ENCODE assay signal across 16 cellular contexts in the genomic region with DNA sequence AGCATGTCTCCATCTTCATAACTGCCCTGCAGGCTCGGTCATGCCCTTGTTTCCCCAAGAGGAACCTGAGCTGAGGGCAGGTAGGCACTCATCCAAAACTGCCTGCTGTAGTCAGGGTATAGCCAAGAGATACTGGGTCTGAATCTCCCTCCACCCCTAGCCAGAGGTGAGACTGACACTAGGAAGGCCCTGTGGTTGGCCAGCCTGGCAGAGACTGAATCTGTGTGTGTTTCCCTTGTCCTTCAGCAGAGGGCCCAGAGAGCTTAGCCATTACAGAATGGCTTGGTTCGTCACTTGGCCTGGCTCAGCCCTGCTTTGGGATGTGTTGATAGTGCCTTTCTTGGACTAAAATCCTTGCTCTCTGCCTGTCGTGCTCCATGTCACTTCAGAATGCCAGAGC.
DNase-seq lines count a peak whose midpoint lies in the region; ATAC-seq, FAIRE-seq and TF ChIP-seq lines count a peak whose summit lies in the region.
"Had no signal": no experiment of that assay in that cellular context is flagged by ENCODE, and none has a peak within 500 bp of the region (broad histone marks: within the 10 kb centered on the region; RNA-seq: fewer than 3 reads in every experiment).

No MANE protein-coding gene starts in this region.

- POLR2A ChIA-PET in HCT116 (lab: Charles Lee): no interaction called here

- H3K9ac ChIP-seq in HCT116 (ENCODE audit: low read length) (no peak overlapping the region), kidney (ENCODE audit: low read length in 2 of 2) (no peak overlapping the region)

- CTCF ChIA-PET in HCT116 (lab: Charles Lee): interaction anchor here (1.2 kb wide), 1 partner anchor 73 kb away, joined by 3 read pairs; no protein-coding TSS in a partner anchor

- TF ChIP-seq POLR2A in HCT116 (IDR thresholded peaks at IDR 0.05; ENCODE audit: borderline replicate concordance, extremely low read depth, insufficient read depth, insufficient read length) (no peak), H54 (IDR thresholded peaks at IDR 0.05; ENCODE audit: low read depth, low read length) (no peak)

- H2AFZ ChIP-seq in HCT116 (ENCODE audit: low read depth, low read length, poor library complexity, severe bottlenecking): no peak overlapping the region

- H3K27ac ChIP-seq in HCT116 (ENCODE audit: low read depth, low read length): no peak overlapping the region
- no peak overlapping the region for H3K27ac ChIP-seq in kidney (ENCODE audit: low read depth in 2 of 2, low read length in 2 of 2)
- H3K27ac ChIP-seq: esophagus squamous epithelium, SK-N-MC had no signal

- H3K4me1 ChIP-seq in HCT116 (ENCODE audit: control insufficient read depth in 1 of 2, insufficient read depth in 2 of 2, low read length in 2 of 2): no peaks in the 10 kb centered on the region
- H3K4me1 ChIP-seq in kidney (ENCODE audit: control insufficient read depth in 1 of 2, insufficient read depth in 1 of 2, low read depth in 1 of 2, low read length in 2 of 2): no peaks in the 10 kb centered on the region

- H3K79me2 ChIP-seq in HCT116 (ENCODE audit: insufficient read depth, low read length): no peaks in the 10 kb centered on the region

- DNase-seq in HCT116 (ENCODE audit: low read depth, low spot score) (no peak), choroid plexus epithelial cell (ENCODE audit: low read depth) (peak; percentile 15), kidney (peak; percentile 22), retinal pigment epithelial cell (ENCODE audit: low read depth) (no peak), H54 (ENCODE audit: insufficient read length, low spot score) (no peak), AG20443 (ENCODE audit: low spot score) (no peak)
- DNase-seq in activated T-cell treated with anti-CD3 and anti-CD28 coated beads, Interleukin-2, amount 50 U/mL, for 1 hour: no peak
- DNase-seq: activated CD4-positive, alpha-beta T cell treated with anti-CD3 and anti-CD28 coated beads for 4 hours; esophagus squamous epithelium; glutamatergic neuron; HFFc6; NCI-H1436 treated with DMSO at 0.1 percent for 48 hours; stimulated activated CD4-positive, alpha-beta T cell treated with anti-CD3 and anti-CD28 coated beads, Interleukin-4, amount 100 ng/mL, for 24 hours had no signal

- FAIRE-seq in kidney (lab: Jason Lieb, UNC) (no peak), H54 (lab: Jason Lieb, UNC) (no peak)
- FAIRE-seq: GM19239 had no signal

- H3K27me3 ChIP-seq in HCT116 (ENCODE audit: insufficient read depth, low read length): no peaks in the 10 kb centered on the region
- H3K27me3 ChIP-seq: esophagus squamous epithelium had no signal

- no peak overlapping the region for H3K4me2 ChIP-seq in HCT116 (ENCODE audit: low read length)

- H3K36me3 ChIP-seq in HCT116 (ENCODE audit: control insufficient read depth in 1 of 2, insufficient read depth in 2 of 2, low read length in 2 of 2): peaks cover 6 to 24% of the 10 kb centered on the region in 2 experiments; a peak in 2 of 4 replicates
- H3K36me3 ChIP-seq in kidney (ENCODE audit: control insufficient read depth in 1 of 2, insufficient read depth in 2 of 2, low read length in 2 of 2): peaks cover 25 to 36% of the 10 kb centered on the region in 2 donors

- H3K9me3 ChIP-seq in HCT116 (ENCODE audit: control insufficient read depth in 1 of 2, insufficient read depth in 1 of 2, low read depth in 1 of 2, low read length in 2 of 2) (no peaks in the 10 kb centered on the region), kidney (ENCODE audit: control insufficient read depth in 1 of 2, low read length in 2 of 2) (no peaks in the 10 kb centered on the region)
- H3K9me3 ChIP-seq: esophagus squamous epithelium had no signal

- ATAC-seq in HCT116: peak; percentile 44; the same call in 1 of the 2 replicates
- no peak for ATAC-seq in GM21381 (IDR thresholded peaks at IDR 0.05; ENCODE audit: unreplicated experiment)

- no peaks in the 10 kb centered on the region for H4K20me1 ChIP-seq in HCT116 (ENCODE audit: insufficient read depth)

- BruUV-seq in HCT116 (replicated peaks; lab: Mats Ljungman, UMichigan): no TSS peak

- TF ChIP-seq RAD21 in HCT116 (IDR thresholded peaks at IDR 0.05; ENCODE audit: low read depth): no peak

- intact Hi-C loops in HCT116 (cut with micrococcal nuclease) (no loop called here), kidney (cut with DNase I) (no loop called here)

- RAD21 ChIA-PET in HCT116 (lab: Charles Lee; ENCODE audit: low non-redundant PET in 1 of 2, low total read pairs in 2 of 2, uncharacterized antibody in 2 of 2, unreplicated experiment in 2 of 2): no interaction called here

- no peak for TF ChIP-seq CTCF in HCT116 (IDR thresholded peaks at IDR 0.05 in 2 of 3, conservative IDR thresholded peaks at IDR 0.05 in 1 of 3; ENCODE audit: borderline replicate concordance in 1 of 3, insufficient read depth in 1 of 3, low read depth in 2 of 3, low read length in 2 of 3)
- TF ChIP-seq CTCF in choroid plexus epithelial cell (conservative IDR thresholded peaks at IDR 0.05; ENCODE audit: low read depth, low read length): peak; percentile 37
- TF ChIP-seq CTCF in kidney (IDR thresholded peaks at IDR 0.05; ENCODE audit: borderline replicate concordance, extremely low read depth, insufficient read depth): no peak
- peak; percentile 14 for TF ChIP-seq CTCF in retinal pigment epithelial cell (conservative IDR thresholded peaks at IDR 0.05; ENCODE audit: low read depth, low read length)

- H3K4me3 ChIP-seq in HCT116 (replicated peaks in 1 of 2; ENCODE audit: low read depth in 1 of 2, low read length in 2 of 2): no peak overlapping the region
- no peak overlapping the region for H3K4me3 ChIP-seq in choroid plexus epithelial cell (ENCODE audit: low read depth, low read length)
- no peak overlapping the region for H3K4me3 ChIP-seq in kidney (ENCODE audit: low read length in 2 of 2)
- no peak overlapping the region for H3K4me3 ChIP-seq in retinal pigment epithelial cell (ENCODE audit: low read length)
- H3K4me3 ChIP-seq: esophagus squamous epithelium, SK-N-MC had no signal

- no peaks in the 10 kb centered on the region for H3K9me2 ChIP-seq in HCT116 (ENCODE audit: insufficient read depth)

TF ChIP-seq in HCT116, 20 proteins besides CTCF, POLR2A, EP300 and RAD21:
- TF ChIP-seq CBX3 (IDR thresholded peaks at IDR 0.05; ENCODE audit: low read depth): no peak
- no peak for TF ChIP-seq MAX (IDR thresholded peaks at IDR 0.05)
- TF ChIP-seq YY1 (IDR thresholded peaks at IDR 0.05; ENCODE audit: extremely low read depth, insufficient replicate concordance, low read depth, low read length): no peak
- no peak for TF ChIP-seq EZH2 (IDR thresholded peaks at IDR 0.05)
- TF ChIP-seq CEBPB (IDR thresholded peaks at IDR 0.05; ENCODE audit: low read depth): no peak
- TF ChIP-seq SRF (IDR thresholded peaks at IDR 0.05; ENCODE audit: low read depth): no peak
- no peak for TF ChIP-seq JUND (IDR thresholded peaks at IDR 0.05)
- TF ChIP-seq TCF7L2 (IDR thresholded peaks at IDR 0.05; ENCODE audit: borderline replicate concordance, extremely low read depth, insufficient read depth, insufficient read length): no peak
- no peak for TF ChIP-seq ZNF274 (IDR thresholded peaks at IDR 0.05; ENCODE audit: low read depth, low read length)
- TF ChIP-seq ZBTB33 (IDR thresholded peaks at IDR 0.05; ENCODE audit: extremely low read depth, insufficient replicate concordance, low read length): no peak
- TF ChIP-seq ELF1 (IDR thresholded peaks at IDR 0.05; ENCODE audit: borderline replicate concordance, low read depth): no peak
- no peak for TF ChIP-seq ZFX (IDR thresholded peaks at IDR 0.05)
- no peak for TF ChIP-seq POLR2AphosphoS5 (IDR thresholded peaks at IDR 0.05; ENCODE audit: low read depth, low read length)

Comparison
In these comparisons a context has a peak if more than half of its experiments do, and no peak if none do; other contexts are left out.
1. DNase-seq: peak in choroid plexus epithelial cell (single experiment) and kidney (single experiment); none in HCT116 (single experiment), retinal pigment epithelial cell (single experiment), activated T-cell treated with anti-CD3 and anti-CD28 coated beads, Interleukin-2, amount 50 U/mL, for 1 hour (single experiment), H54 (single experiment) and AG20443 (single experiment).
2. CTCF ChIP-seq: peak in choroid plexus epithelial cell (single experiment) and retinal pigment epithelial cell (single experiment); none in HCT116 (0 of 3) and kidney (single experiment).